ENCODE assay signal across 8 cellular contexts in genomic region chr15:83012038-83012490, GRCh38.
DNase-seq lines count a peak whose midpoint lies in the region; ATAC-seq and TF ChIP-seq lines count a peak whose summit lies in the region.

No MANE protein-coding gene starts in this region.

- H3K9me2 ChIP-seq in SU-DHL-6 (replicated peaks; ENCODE audit: insufficient read depth, low read length): no peaks in the 10 kb centered on the region

- peak; percentile 6 for DNase-seq in NCI-H2196 (lab: John Stamatoyannopoulos, UW; ENCODE audit: unreplicated experiment)
- no peak for DNase-seq in NCI-H2196 treated with DMSO at 0.1 percent for 48 hours (lab: John Stamatoyannopoulos, UW; ENCODE audit: unreplicated experiment)
- peak in 1 of 2 donors; percentile 61 for DNase-seq in foreskin fibroblast

- peak overlapping the region; percentile 85 for H3K9ac ChIP-seq in SU-DHL-6 (ENCODE audit: low read length)

- peak overlapping the region; percentile 96 for H3K4me2 ChIP-seq in SU-DHL-6 (ENCODE audit: low read depth, low read length, poor library complexity, severe bottlenecking)

- H3K36me3 ChIP-seq in SU-DHL-6 (ENCODE audit: low read length): peaks cover 9% of the 10 kb centered on the region; the same call in 1 of the 2 replicates

- H3K27ac ChIP-seq in SU-DHL-6 (ENCODE audit: low read depth, low read length): peak overlapping the region; percentile 81
- H3K27ac ChIP-seq in skin epidermis: peak overlapping the region in 20 of 21 experiments; percentile 72 to 96 (median 90)

- peak overlapping the region; percentile 87 for H3K4me3 ChIP-seq in SU-DHL-6 (ENCODE audit: insufficient read depth, low read length, poor library complexity, severe bottlenecking)
- H3K4me3 ChIP-seq in foreskin fibroblast (ENCODE audit: low read depth in 1 of 2, low read length in 2 of 2): peak overlapping the region; percentile 83 to 98
- H3K4me3 ChIP-seq in skin epidermis: peak overlapping the region; percentile 86 to 100 (median 98)

- peaks cover 27% of the 10 kb centered on the region for H3K79me2 ChIP-seq in SU-DHL-6 (ENCODE audit: insufficient read depth, low read length)

- no peaks in the 10 kb centered on the region for H3K27me3 ChIP-seq in SU-DHL-6 (ENCODE audit: low read length)

- peaks cover 33% of the 10 kb centered on the region for H3F3A ChIP-seq in SU-DHL-6 (ENCODE audit: insufficient read depth)

- no peaks in the 10 kb centered on the region for H4K20me1 ChIP-seq in SU-DHL-6 (ENCODE audit: low read depth, low read length)

- TF ChIP-seq CTCF in SU-DHL-6 (IDR thresholded peaks at IDR 0.05; ENCODE audit: insufficient read depth, low read length, poor library complexity, severe bottlenecking): no peak
- no peak for TF ChIP-seq CTCF in foreskin fibroblast (IDR thresholded peaks at IDR 0.05; ENCODE audit: low read depth, low read length)

- ATAC-seq in HG03196 (IDR thresholded peaks at IDR 0.05; ENCODE audit: unreplicated experiment) (no peak), GM21529 (IDR thresholded peaks at IDR 0.05; ENCODE audit: unreplicated experiment) (no peak), GM18519 (IDR thresholded peaks at IDR 0.05; ENCODE audit: low FRiP score, unreplicated experiment) (no peak)

- H3K9me3 ChIP-seq in SU-DHL-6 (ENCODE audit: insufficient read depth, low read length): no peaks in the 10 kb centered on the region

- H2AFZ ChIP-seq in SU-DHL-6 (ENCODE audit: low read depth, low read length, severe bottlenecking): peak overlapping the region; percentile 70
